In the genomic region with DNA sequence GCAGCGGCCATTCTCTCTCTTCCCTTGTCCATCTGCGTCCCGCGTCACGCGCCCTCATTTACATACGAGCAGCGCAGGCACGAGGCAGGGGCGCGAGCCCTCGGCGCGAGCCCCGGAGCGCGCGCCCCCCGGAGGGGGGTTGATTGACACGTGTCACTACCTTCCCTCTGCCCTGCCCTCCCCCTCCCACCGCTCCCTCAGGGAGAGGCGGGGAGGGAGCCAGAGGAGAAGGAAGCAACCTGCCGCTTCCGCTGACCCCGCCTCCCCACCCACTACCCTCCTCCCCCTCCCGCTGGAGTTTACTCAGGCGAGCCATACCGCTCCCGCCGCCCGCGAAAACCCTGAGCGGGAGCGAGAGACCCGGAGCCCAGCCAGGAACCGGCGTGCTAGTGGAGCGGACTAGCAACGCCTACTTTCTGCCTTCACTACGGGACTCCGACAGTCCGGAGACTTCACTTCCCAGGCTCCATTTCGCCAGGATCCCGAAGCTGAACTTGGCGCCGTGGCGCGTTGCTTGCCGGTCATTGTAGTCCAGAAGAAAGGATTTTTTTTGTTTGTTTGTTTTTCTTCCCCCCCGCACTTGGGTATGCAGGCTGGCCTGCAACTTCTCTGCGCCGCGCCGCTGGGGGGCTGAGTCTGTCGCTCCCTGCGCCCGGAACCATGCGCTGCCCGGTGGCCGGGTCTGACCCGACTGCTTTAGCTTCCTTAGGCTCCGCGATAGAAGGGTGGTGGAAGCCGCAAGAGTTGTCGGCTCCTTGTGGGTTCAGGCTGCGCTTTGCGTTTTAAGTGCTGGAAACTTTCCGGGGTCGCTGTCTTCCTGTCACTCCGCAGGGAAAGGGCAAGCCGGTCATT, we compare ENCODE assay signal across 8 cellular contexts. TPM values are rescaled to one million over a fixed set of nuclear protein-coding genes. Genes with fewer than 3 reads are reported as not detected.
DNase-seq lines count a peak whose midpoint lies in the region; ATAC-seq and TF ChIP-seq lines count a peak whose summit lies in the region.

A gene (minus strand): TSS at position 36 of the 852 bp plus-strand sequence. CDS start 4 bp downstream, at position 32.

- H3K9me3 ChIP-seq in mammary epithelial cell (replicated peaks; ENCODE audit: insufficient read depth, low read length) (no peaks in the 10 kb centered on the region), iPS-20b (ENCODE audit: insufficient read depth, low read depth, low read length) (no peaks in the 10 kb centered on the region)

- WGBS in mammary epithelial cell (ENCODE audit: low coverage, missing lambda C conversion rate) = 1% methylated on average over 29 of the region's 71 CpGs

- intact Hi-C loops in mammary epithelial cell (cut with micrococcal nuclease) = loop anchor here (1.0 to 10.0 kb wide), 4 partner anchors 57 to 445 kb away; a partner anchor contains a TSS

- no peaks in the 10 kb centered on the region for H4K20me1 ChIP-seq in mammary epithelial cell (ENCODE audit: insufficient read depth, low read length)

- DNase-seq in NCI-H2171 treated with DMSO at 0.1 percent for 48 hours (lab: John Stamatoyannopoulos, UW) = peak; percentile 94
- peak; percentile 96 for DNase-seq in mammary epithelial cell

- H3K4me1 ChIP-seq in ACC112 (ENCODE audit: control insufficient read depth, insufficient read depth, low read length, unreplicated experiment) = no peaks in the 10 kb centered on the region
- H3K4me1 ChIP-seq in mammary epithelial cell (ENCODE audit: insufficient read depth, low read length) = peaks cover 7% of the 10 kb centered on the region
- peaks cover 4% of the 10 kb centered on the region; the same call in 1 of the 2 replicates for H3K4me1 ChIP-seq in iPS-20b (ENCODE audit: insufficient read depth, low read length)

- in situ Hi-C loops in mammary epithelial cell (cut with MboI; ENCODE audit: low sequenced_read_pairs in 2 of 2) = no loop called here

- H2AFZ ChIP-seq in ACC112 (ENCODE audit: low read length, unreplicated experiment) (peak within 1 kb of the TSS; percentile 100), mammary epithelial cell (ENCODE audit: low read depth, low read length) (peak within 1 kb of the TSS; percentile 100)

- H3K27me3 ChIP-seq in ACC112 (ENCODE audit: insufficient read depth, low read length) (peaks cover 8% of the 10 kb centered on the region; the same call in 1 of the 2 replicates), mammary epithelial cell (ENCODE audit: insufficient read depth, low read length) (no peaks in the 10 kb centered on the region), iPS-20b (ENCODE audit: insufficient read depth, low read length) (peaks cover 32% of the 10 kb centered on the region)

- H3K79me2 ChIP-seq in ACC112 (ENCODE audit: control insufficient read depth, insufficient read depth, low read length, unreplicated experiment) (peaks cover 38% of the 10 kb centered on the region), mammary epithelial cell (ENCODE audit: insufficient read depth, low read length) (peaks cover 38% of the 10 kb centered on the region)

- ATAC-seq in GM18861 (IDR thresholded peaks at IDR 0.05; ENCODE audit: unreplicated experiment) (peak; percentile 74), HG03103 (IDR thresholded peaks at IDR 0.05; ENCODE audit: low read depth, unreplicated experiment) (peak; percentile 68)

- H3K36me3 ChIP-seq in ACC112 (ENCODE audit: insufficient read depth, low read length) (no peaks in the 10 kb centered on the region), mammary epithelial cell (ENCODE audit: insufficient read depth, low read length) (no peaks in the 10 kb centered on the region), iPS-20b (ENCODE audit: insufficient read depth, low read depth, low read length) (no peaks in the 10 kb centered on the region)

- dilution Hi-C loops in mammary epithelial cell (cut with HindIII; ENCODE audit: low sequenced_read_pairs) = no loop called here

- H3K27ac ChIP-seq in ACC112 (ENCODE audit: low read depth, low read length) (peak within 1 kb of the TSS; percentile 59), VCaP (peak within 1 kb of the TSS; percentile 91), mammary epithelial cell (ENCODE audit: insufficient read depth, low read depth, low read length) (peak within 1 kb of the TSS; percentile 83), iPS-20b (ENCODE audit: low read length) (no peak within 1 kb of the TSS), skin epidermis (peak within 1 kb of the TSS; percentile 81 to 97 (median 93))

- H3K4me3 ChIP-seq in ACC112 (ENCODE audit: low read depth, low read length) (peak within 1 kb of the TSS; percentile 90), mammary epithelial cell (replicated peaks in 1 of 3; ENCODE audit: insufficient read depth in 1 of 3, low read depth in 2 of 3, low read length in 3 of 3) (peak within 1 kb of the TSS; percentile 61 to 99 (median 94)), iPS-20b (ENCODE audit: low read length) (peak within 1 kb of the TSS; percentile 98), skin epidermis (peak within 1 kb of the TSS; percentile 76 to 98 (median 85))

- H3K4me2 ChIP-seq in mammary epithelial cell (ENCODE audit: insufficient read depth, low read depth, low read length) = peak within 1 kb of the TSS; percentile 95

- no TSS peak for BruUV-seq in mammary epithelial cell (replicated peaks; lab: Mats Ljungman, UMichigan)

- H3K9ac ChIP-seq in mammary epithelial cell (ENCODE audit: insufficient read depth, low read length) (peak within 1 kb of the TSS; percentile 70), iPS-20b (ENCODE audit: low read depth, low read length) (peak within 1 kb of the TSS; percentile 78; the same call in 1 of the 2 replicates)

- CTCF ChIA-PET in mammary epithelial cell (lab: Charles Lee; ENCODE audit: low non-redundant PET) = no interaction called here

- TF ChIP-seq CTCF in VCaP (conservative IDR thresholded peaks at IDR 0.05) (no peak), mammary epithelial cell (conservative IDR thresholded peaks at IDR 0.05 in 1 of 2, IDR thresholded peaks at IDR 0.05 in 1 of 2; ENCODE audit: extremely low read depth in 1 of 2, insufficient read depth in 1 of 2, low read depth in 1 of 2, low read length in 2 of 2) (no peak)

RNA-seq across cellular contexts. Expression of the gene that starts here (rescaled TPM):
- 10 to 100 TPM; 11.3 to 14.6 TPM for total RNA-seq in mammary epithelial cell
- polyA plus RNA-seq in mammary epithelial cell = 1.8 TPM
- polyA minus RNA-seq in mammary epithelial cell = 0.52 TPM
